In the genomic region with DNA sequence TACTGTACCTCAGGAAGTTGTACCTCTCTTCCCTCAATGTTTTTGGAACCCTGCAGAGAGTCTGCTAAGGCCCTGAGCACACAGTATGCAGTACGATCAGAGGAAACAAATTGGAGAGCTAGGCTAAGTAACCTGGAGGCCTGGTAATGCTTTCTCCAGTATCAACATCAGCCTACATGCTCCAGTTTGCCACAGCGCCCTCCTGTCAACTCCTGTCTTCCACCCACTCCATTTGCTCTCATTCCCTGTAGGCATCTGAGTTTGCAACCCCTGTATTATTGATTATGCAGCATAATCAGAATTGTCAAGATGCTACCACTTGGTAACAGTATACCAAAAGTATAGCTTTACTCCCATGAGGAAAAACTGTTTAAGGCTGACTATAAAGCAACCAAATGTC, we compare ENCODE assay signal across 19 cellular contexts. TPM values are rescaled to one million over a fixed set of nuclear protein-coding genes. Genes with fewer than 3 reads are reported as not detected.
A peak's percentile ranks its signal among the peaks of the same experiment; 100 is the strongest.
DNase-seq lines count a peak whose midpoint lies in the region; ATAC-seq, FAIRE-seq and TF ChIP-seq lines count a peak whose summit lies in the region.
"Had no signal": no experiment of that assay in that cellular context is flagged by ENCODE, and none has a peak within 500 bp of the region (broad histone marks: within the 10 kb centered on the region; RNA-seq: fewer than 3 reads in every experiment).

No MANE protein-coding gene starts in this region.

- no peak overlapping the region for H3K4me3 Mint-ChIP-seq in activated naive CD4-positive, alpha-beta T cell treated with anti-CD3 and anti-CD28 coated beads, Interleukin-2, amount 10 ng/mL, durations not matched to agents 7 days and 5 days
- H3K4me3 Mint-ChIP-seq in neural crest cell: no peak overlapping the region
- no peak overlapping the region for H3K4me3 Mint-ChIP-seq in activated CD4-positive, alpha-beta memory T cell treated with anti-CD3 and anti-CD28 coated beads for 36 hours

- H2AFZ ChIP-seq in K562 (ENCODE audit: low read depth, low read length): no peak overlapping the region

- TF ChIP-seq EP300 in K562 (IDR thresholded peaks at IDR 0.05; ENCODE audit: low read length): no peak

- no peak for TF ChIP-seq CTCF in K562 (IDR thresholded peaks at IDR 0.05 in 2 of 3, conservative IDR thresholded peaks at IDR 0.05 in 1 of 3; ENCODE audit: insufficient read depth in 2 of 3, low read depth in 1 of 3, low read length in 3 of 3)
- no peak for TF ChIP-seq CTCF in neural crest cell (conservative IDR thresholded peaks at IDR 0.05)
- TF ChIP-seq CTCF in adrenal gland (IDR thresholded peaks at IDR 0.05): no peak
- TF ChIP-seq CTCF in mucosa of descending colon (IDR thresholded peaks at IDR 0.05): no peak

- FAIRE-seq in K562 (lab: Jason Lieb, UNC): no peak
- FAIRE-seq: D721Med, GM12892, H1 had no signal

- no peaks in the 10 kb centered on the region for H3K4me1 ChIP-seq in K562 (replicated peaks in 1 of 2; ENCODE audit: control insufficient read depth in 2 of 2, insufficient read depth in 2 of 2, low read length in 2 of 2)
- H3K4me1 ChIP-seq in adrenal gland (replicated peaks in 1 of 2): no peaks in the 10 kb centered on the region
- H3K4me1 ChIP-seq in mucosa of descending colon (ENCODE audit: low read depth): no peaks in the 10 kb centered on the region

- no peaks in the 10 kb centered on the region for H3K27me3 Mint-ChIP-seq in activated naive CD4-positive, alpha-beta T cell treated with anti-CD3 and anti-CD28 coated beads, Interleukin-2, amount 10 ng/mL, durations not matched to agents 7 days and 5 days
- H3K27me3 Mint-ChIP-seq in neural crest cell (ENCODE audit: low read depth): peaks cover 3% of the 10 kb centered on the region
- no peaks in the 10 kb centered on the region for H3K27me3 Mint-ChIP-seq in activated CD4-positive, alpha-beta memory T cell treated with anti-CD3 and anti-CD28 coated beads for 36 hours
- H3K27me3 Mint-ChIP-seq: CD4-positive, CD25-positive, alpha-beta regulatory T cell had no signal

- in situ Hi-C loops in GM18951 (cut with MboI; ENCODE audit: low sequenced_read_pairs, unreplicated experiment): no loop called here
- in situ Hi-C loops in K562 (cut with MboI): no loop called here

- POLR2A ChIA-PET in K562 (lab: Yijun Ruan, JAX): interaction anchor here (0.7 to 1.5 kb wide), 4 partner anchors 14 to 44 kb away, joined by 3 to 6 read pairs (median 4); partner anchors contain the start of gene POLG
- POLR2A ChIA-PET in activated CD4-positive, alpha-beta memory T cell treated with anti-CD3 and anti-CD28 coated beads for 36 hours (lab: Charles Lee): interaction anchor here (1.2 to 1.6 kb wide), 2 partner anchors 14 to 15 kb away, joined by 4 to 5 read pairs; no protein-coding TSS in a partner anchor

- no peaks in the 10 kb centered on the region for H3K79me2 ChIP-seq in K562 (ENCODE audit: control insufficient read depth, insufficient read depth, low read length)

- no peak overlapping the region for H3K27ac ChIP-seq in K562 (ENCODE audit: extremely low read depth, low read depth, low read length)
- no peak overlapping the region for H3K27ac ChIP-seq in adrenal gland

- peaks cover 10% of the 10 kb centered on the region for H3K4me1 Mint-ChIP-seq in activated naive CD4-positive, alpha-beta T cell treated with anti-CD3 and anti-CD28 coated beads, Interleukin-2, amount 10 ng/mL, durations not matched to agents 7 days and 5 days
- no peaks in the 10 kb centered on the region for H3K4me1 Mint-ChIP-seq in neural crest cell
- H3K4me1 Mint-ChIP-seq in activated CD4-positive, alpha-beta memory T cell treated with anti-CD3 and anti-CD28 coated beads for 36 hours (ENCODE audit: low read depth): peaks cover 20% of the 10 kb centered on the region

- H3K36me3 ChIP-seq in K562 (ENCODE audit: control insufficient read depth, insufficient read depth, low read length): peaks cover 99% of the 10 kb centered on the region
- H3K36me3 ChIP-seq in adrenal gland (replicated peaks in 1 of 2): peaks cover 0 to 100% of the 10 kb centered on the region in 2 donors
- peaks cover 37% of the 10 kb centered on the region for H3K36me3 ChIP-seq in mucosa of descending colon (ENCODE audit: low read depth)

- no peak overlapping the region for H3K9ac ChIP-seq in K562 (ENCODE audit: insufficient read depth in 1 of 2, low read depth in 2 of 2, low read length in 2 of 2)

- ATAC-seq in K562 (no peak), mucosa of descending colon (no peak)
- ATAC-seq: PC-3 had no signal

- no peak overlapping the region for H3K4me3 ChIP-seq in K562
- no peak overlapping the region for H3K4me3 ChIP-seq in adrenal gland
- H3K4me3 ChIP-seq in mucosa of descending colon: no peak overlapping the region

- DNase-seq in activated naive CD4-positive, alpha-beta T cell treated with anti-CD3 and anti-CD28 coated beads, Interleukin-2, amount 10 ng/mL, durations not matched to agents 7 days and 5 days: no peak
- DNase-seq in activated naive CD4-positive, alpha-beta T cell (lab: John Stamatoyannopoulos, UW): no peak
- DNase-seq in K562 (ENCODE audit: extremely low read depth in 1 of 4, low spot score in 3 of 4): no peak
- DNase-seq in neural crest cell (ENCODE audit: low read depth, low spot score): no peak
- DNase-seq in adrenal gland: no peak
- no peak for DNase-seq in mucosa of descending colon
- no peak for DNase-seq in activated CD4-positive, alpha-beta memory T cell treated with anti-CD3 and anti-CD28 coated beads for 36 hours
- DNase-seq: ACHN; CD4-positive, CD25-positive, alpha-beta regulatory T cell; DND-41; GDM1; KG1; NCI-H1048; NCI-H1694; PC-3 had no signal

- peak; percentile 1 for TF ChIP-seq POLR2A in GM18951 (IDR thresholded peaks at IDR 0.05; ENCODE audit: extremely low read depth, insufficient read depth, insufficient read length)
- no peak for TF ChIP-seq POLR2A in K562 (conservative IDR thresholded peaks at IDR 0.05)
- TF ChIP-seq POLR2A in adrenal gland (IDR thresholded peaks at IDR 0.05): no peak

- 89% methylated on average over 2 of the region's 2 CpGs for WGBS in K562 (ENCODE audit: insufficient coverage, low coverage, missing lambda C conversion rate)
- WGBS in adrenal gland, 4 donors: 91 to 98% (median 94%) methylated on average over 2 of the region's 2 CpGs

- H3K36me3 Mint-ChIP-seq in activated naive CD4-positive, alpha-beta T cell treated with anti-CD3 and anti-CD28 coated beads, Interleukin-2, amount 10 ng/mL, durations not matched to agents 7 days and 5 days: peaks cover 65% of the 10 kb centered on the region
- H3K36me3 Mint-ChIP-seq in neural crest cell (ENCODE audit: low read depth): peaks cover 42% of the 10 kb centered on the region
- peaks cover 58% of the 10 kb centered on the region for H3K36me3 Mint-ChIP-seq in activated CD4-positive, alpha-beta memory T cell treated with anti-CD3 and anti-CD28 coated beads for 36 hours

- H3K27ac Mint-ChIP-seq in activated naive CD4-positive, alpha-beta T cell treated with anti-CD3 and anti-CD28 coated beads, Interleukin-2, amount 10 ng/mL, durations not matched to agents 7 days and 5 days: peak overlapping the region; percentile 51
- H3K27ac Mint-ChIP-seq in neural crest cell (ENCODE audit: unreplicated experiment): peak overlapping the region; percentile 4
- no peak overlapping the region for H3K27ac Mint-ChIP-seq in activated CD4-positive, alpha-beta memory T cell treated with anti-CD3 and anti-CD28 coated beads for 36 hours

- H3K9me3 ChIP-seq in K562 (replicated peaks; ENCODE audit: control insufficient read depth, insufficient read depth, low read depth, low read length) (no peaks in the 10 kb centered on the region), adrenal gland (replicated peaks in 1 of 3) (no peaks in the 10 kb centered on the region), mucosa of descending colon (no peaks in the 10 kb centered on the region)

- H3K4me2 ChIP-seq in K562 (ENCODE audit: insufficient read depth, low read length): no peak overlapping the region

- intact Hi-C loops in K562 (cut with micrococcal nuclease) (no loop called here), adrenal gland (cut with DNase I) (no loop called here), mucosa of descending colon (cut with DNase I, micrococcal nuclease) (no loop called here)
- intact Hi-C loops in activated CD4-positive, alpha-beta memory T cell treated with anti-CD3 and anti-CD28 coated beads for 36 hours (cut with micrococcal nuclease): no loop called here

- no peaks in the 10 kb centered on the region for H3K9me1 ChIP-seq in K562 (ENCODE audit: control insufficient read depth, insufficient read depth, low read length)

- no peaks in the 10 kb centered on the region for H3K9me3 Mint-ChIP-seq in activated naive CD4-positive, alpha-beta T cell treated with anti-CD3 and anti-CD28 coated beads, Interleukin-2, amount 10 ng/mL, durations not matched to agents 7 days and 5 days
- H3K9me3 Mint-ChIP-seq in neural crest cell: no peaks in the 10 kb centered on the region
- H3K9me3 Mint-ChIP-seq in activated CD4-positive, alpha-beta memory T cell treated with anti-CD3 and anti-CD28 coated beads for 36 hours: no peaks in the 10 kb centered on the region
- H3K9me3 Mint-ChIP-seq: CD4-positive, CD25-positive, alpha-beta regulatory T cell had no signal

- TF ChIP-seq RAD21 in K562 (CRISPR knock-in tag; conservative IDR thresholded peaks at IDR 0.05 in 1 of 2, IDR thresholded peaks at IDR 0.05 in 1 of 2): no peak

- peaks cover 6% of the 10 kb centered on the region; the same call in 1 of the 2 replicates for H4K20me1 ChIP-seq in K562 (replicated peaks; ENCODE audit: control insufficient read depth, insufficient read depth, low read length)

- BruUV-seq in K562 (replicated peaks; lab: Mats Ljungman, UMichigan): no TSS peak

- H3K27me3 ChIP-seq in K562 (ENCODE audit: control insufficient read depth in 2 of 2, insufficient read depth in 2 of 2, low read length in 2 of 2) (no peaks in the 10 kb centered on the region), adrenal gland (no peaks in the 10 kb centered on the region)

- CTCF ChIA-PET in activated naive CD4-positive, alpha-beta T cell treated with anti-CD3 and anti-CD28 coated beads, Interleukin-2, amount 10 ng/mL, durations not matched to agents 7 days and 5 days (lab: Charles Lee): interaction anchor here (1.2 kb wide), 1 partner anchor 9 kb away, joined by 6 read pairs; no protein-coding TSS in a partner anchor
- CTCF ChIA-PET in K562 (lab: Yijun Ruan, JAX; ENCODE audit: low intra/inter-chr PET ratio): no interaction called here
- CTCF ChIA-PET in activated CD4-positive, alpha-beta memory T cell treated with anti-CD3 and anti-CD28 coated beads for 36 hours (lab: Charles Lee): interaction anchor here (4.5 kb wide), 1 partner anchor 113 kb away, joined by 18 read pairs; no protein-coding TSS in a partner anchor

RNA-seq across cellular contexts. Expression of gene POLG, which starts 14.4 kb away (rescaled TPM):
- 181 and 354 TPM in 2 replicates for total RNA-seq in K562 (2011; cell fraction: chromatin; rRNA removed; ENCODE audit: low replicate concordance)
- total RNA-seq in K562 (2011; cell fraction: nucleolus; rRNA removed): 195 and 214 TPM in 2 replicates
- total RNA-seq in K562 (2011; cell fraction: nucleoplasm; rRNA removed): 139 and 161 TPM in 2 replicates
- total RNA-seq in K562 (2014; rRNA removed): 63.0 and 68.9 TPM in 2 replicates
- 27.0 and 34.6 TPM in 2 replicates for total RNA-seq in K562 (2014; rRNA removed; fragmentation: Illumina TruSeq; extraction: Trizol)
- 38.6 and 39.9 TPM in 2 replicates for total RNA-seq in K562 (2015; rRNA removed; fragmentation: Illumina TruSeq; extraction: Trizol)
- 65.7 and 83.8 TPM in 2 replicates for total RNA-seq in K562 (2021)
- 25.6 and 35.0 TPM in 2 replicates for polyA plus RNA-seq in K562 (2011; rRNA removed)
- polyA plus RNA-seq in K562 (2011; cell fraction: cytosol; rRNA removed): 21.0 and 24.8 TPM in 2 replicates
- 204 and 235 TPM in 2 replicates for polyA plus RNA-seq in K562 (2011; cell fraction: nucleus; rRNA removed)
- 42.1 and 45.4 TPM in 2 replicates for polyA plus RNA-seq in K562 (2012)
- 40.6 and 43.9 TPM in 2 replicates for polyA plus RNA-seq in K562 (2014; fragmentation: Illumina TruSeq; extraction: Trizol)
- 10 to 100 TPM; 15.2 to 20.8 TPM for polyA plus RNA-seq in K562 (2014; fragmentation: Nextera tagmentation; extraction: Ambion mirVana)
- polyA plus RNA-seq in K562 (2014; rRNA removed): 47.5 and 51.4 TPM in 2 replicates
- 22.7 and 28.2 TPM in 2 replicates for polyA minus RNA-seq in K562 (2011; rRNA and poly(A)+ RNA removed)
- polyA minus RNA-seq in K562 (2011; cell fraction: cytosol; rRNA and poly(A)+ RNA removed): 24.6 and 37.5 TPM in 2 replicates
- 104 and 107 TPM in 2 replicates for polyA minus RNA-seq in K562 (2011; cell fraction: nucleus; rRNA and poly(A)+ RNA removed)
- total RNA-seq in neural crest cell: 66.5 and 73.5 TPM in 2 replicates
- total RNA-seq in adrenal gland: 100 to 1,000 TPM in 1 of 8 donors, 10 to 100 TPM in 7; 42.9 to 127 (median 54.0) TPM
- polyA plus RNA-seq in adrenal gland: 10 to 100 TPM; 25.0 to 76.3 (median 51.3) TPM
- total RNA-seq in mucosa of descending colon: 10 to 100 TPM; 59.4 to 73.7 (median 66.0) TPM
- total RNA-seq in activated CD4-positive, alpha-beta memory T cell treated with anti-CD3 and anti-CD28 coated beads for 36 hours: 10 to 100 TPM; 94.8 to 97.4 TPM
